ENCODE assay signal across 21 cellular contexts in the genomic region with DNA sequence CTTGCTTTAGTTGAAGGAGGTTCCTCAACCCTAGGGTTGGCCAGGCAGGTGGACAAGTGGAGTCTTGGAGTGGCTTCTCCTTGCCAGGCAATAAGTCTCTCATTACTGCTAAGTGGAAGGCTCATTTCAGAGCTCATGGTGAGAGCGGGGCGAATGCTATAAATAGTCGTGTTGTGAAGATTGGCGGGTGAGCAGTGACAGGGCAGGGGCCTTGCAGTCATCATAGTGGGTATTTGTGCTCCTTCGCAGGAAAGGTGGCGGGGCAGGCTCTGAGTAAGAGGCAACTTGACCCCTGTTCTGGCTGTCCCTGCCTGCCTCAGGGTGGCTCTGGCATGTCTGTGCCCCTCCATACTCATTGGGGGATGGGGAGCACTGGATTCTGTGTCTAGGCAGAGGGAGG. TPM values are rescaled to one million over a fixed set of nuclear protein-coding genes. Genes with fewer than 3 reads are reported as not detected.
DNase-seq lines count a peak whose midpoint lies in the region; ATAC-seq and TF ChIP-seq lines count a peak whose summit lies in the region.
"Had no signal": no experiment of that assay in that cellular context is flagged by ENCODE, and none has a peak within 500 bp of the region (broad histone marks: within the 10 kb centered on the region; RNA-seq: fewer than 3 reads in every experiment).

No MANE protein-coding gene starts in this region.

- no peak overlapping the region for H3K4me2 ChIP-seq in neural cell (ENCODE audit: low read length)

- no peak for TF ChIP-seq EP300 in neural cell (conservative IDR thresholded peaks at IDR 0.05; ENCODE audit: poor library complexity, severe bottlenecking)

- no peak overlapping the region for H3K27ac ChIP-seq in CD4-positive, CD25-positive, alpha-beta regulatory T cell (ENCODE audit: insufficient read depth, low read length, poor library complexity, severe bottlenecking)
- H3K27ac ChIP-seq in neural cell (ENCODE audit: low read length): peak overlapping the region; percentile 56

- no peaks in the 10 kb centered on the region for H3K9me3 Mint-ChIP-seq in T-helper 2 cell treated with Interferon-gamma antibody and Interleukin-4, amounts not matched to agents 5 μg/mL and 100 μg/mL, for 36 hours
- H3K9me3 Mint-ChIP-seq in CD4-positive, CD25-positive, alpha-beta regulatory T cell: peaks cover 0 to 2% (median 0%) of the 10 kb centered on the region in 7 donors
- no peaks in the 10 kb centered on the region for H3K9me3 Mint-ChIP-seq in Caco-2 (ENCODE audit: unreplicated experiment)
- H3K9me3 Mint-ChIP-seq: CD4-positive, alpha-beta T cell had no signal

- H3F3A ChIP-seq in neural cell (ENCODE audit: insufficient read depth, low read length, poor library complexity, severe bottlenecking): no peaks in the 10 kb centered on the region

- BruUV-seq in Caco-2 (replicated peaks; lab: Mats Ljungman, UMichigan): no TSS peak

- no peak overlapping the region for H3K9ac ChIP-seq in neural cell (ENCODE audit: low read length)

- H3K9me3 ChIP-seq in CD4-positive, CD25-positive, alpha-beta regulatory T cell (ENCODE audit: control insufficient read depth in 2 of 2, low read length in 2 of 2): no peaks in the 10 kb centered on the region
- H3K9me3 ChIP-seq in T-helper 17 cell (ENCODE audit: control insufficient read depth, low read length, poor library complexity, severe bottlenecking) (no peaks in the 10 kb centered on the region), neural cell (ENCODE audit: low read length) (no peaks in the 10 kb centered on the region), Caco-2 (no peaks in the 10 kb centered on the region)

- intact Hi-C loops in Caco-2 (cut with micrococcal nuclease; ENCODE audit: unreplicated experiment): no loop called here

- no peak overlapping the region for H3K4me3 ChIP-seq in CD4-positive, CD25-positive, alpha-beta regulatory T cell (ENCODE audit: low read depth, low read length)
- H3K4me3 ChIP-seq in neural cell (ENCODE audit: low read length) (peak overlapping the region; percentile 21), Caco-2 (ENCODE audit: low read depth, low read length) (no peak overlapping the region)
- H3K4me3 ChIP-seq: K562 had no signal

- TF ChIP-seq CTCF in neural cell (IDR thresholded peaks at IDR 0.05; ENCODE audit: poor library complexity, severe bottlenecking) (no peak), omental fat pad (IDR thresholded peaks at IDR 0.05) (no peak), Caco-2 (IDR thresholded peaks at IDR 0.05; ENCODE audit: insufficient read depth in 1 of 2, low read depth in 1 of 2, low read length in 1 of 2, severe bottlenecking in 1 of 2, unreplicated experiment in 1 of 2) (no peak)

- no peaks in the 10 kb centered on the region for H4K20me1 ChIP-seq in neural cell (ENCODE audit: insufficient read depth)

- H3K36me3 Mint-ChIP-seq in T-helper 2 cell treated with Interferon-gamma antibody and Interleukin-4, amounts not matched to agents 5 μg/mL and 100 μg/mL, for 36 hours (ENCODE audit: low read depth): peaks cover 18% of the 10 kb centered on the region
- H3K36me3 Mint-ChIP-seq in CD4-positive, CD25-positive, alpha-beta regulatory T cell: peaks cover 28% of the 10 kb centered on the region
- H3K36me3 Mint-ChIP-seq in T-helper 17 cell (ENCODE audit: low read depth): peaks cover 3% of the 10 kb centered on the region
- H3K36me3 Mint-ChIP-seq in Caco-2 (ENCODE audit: insufficient read depth, unreplicated experiment): no peaks in the 10 kb centered on the region

- POLR2A ChIA-PET in Caco-2 (lab: Charles Lee): no interaction called here

- H3K9me2 ChIP-seq in neural cell (ENCODE audit: insufficient read depth, low read length): no peaks in the 10 kb centered on the region

- H3K4me1 ChIP-seq in CD4-positive, CD25-positive, alpha-beta regulatory T cell (ENCODE audit: control insufficient read depth, insufficient read depth, low read length, poor library complexity, severe bottlenecking): no peaks in the 10 kb centered on the region
- H3K4me1 ChIP-seq in Caco-2: no peaks in the 10 kb centered on the region

- peak overlapping the region; percentile 22 for H3K27ac Mint-ChIP-seq in T-helper 2 cell treated with Interferon-gamma antibody and Interleukin-4, amounts not matched to agents 5 μg/mL and 100 μg/mL, for 36 hours
- H3K27ac Mint-ChIP-seq in CD4-positive, CD25-positive, alpha-beta regulatory T cell: peak overlapping the region in 2 of 3 donors; percentile 47 to 82
- H3K27ac Mint-ChIP-seq in T-helper 17 cell (peak overlapping the region; percentile 75), Caco-2 (ENCODE audit: unreplicated experiment) (no peak overlapping the region)
- H3K27ac Mint-ChIP-seq: B cell had no signal

- no peak for ATAC-seq in CD4-positive, CD25-positive, alpha-beta regulatory T cell (ENCODE audit: low read depth in 2 of 2)
- ATAC-seq in T-helper 17 cell: no peak
- ATAC-seq in omental fat pad (ENCODE audit: low FRiP score): no peak
- ATAC-seq: K562, PC-3 had no signal

- peaks cover 73% of the 10 kb centered on the region for H3K36me3 ChIP-seq in CD4-positive, CD25-positive, alpha-beta regulatory T cell (ENCODE audit: control insufficient read depth, insufficient read depth, low read length)
- H3K36me3 ChIP-seq in neural cell (ENCODE audit: insufficient read depth, low read length) (no peaks in the 10 kb centered on the region), Caco-2 (ENCODE audit: control insufficient read depth, insufficient read depth, low read length) (no peaks in the 10 kb centered on the region)

- H3K4me3 Mint-ChIP-seq in T-helper 2 cell treated with Interferon-gamma antibody and Interleukin-4, amounts not matched to agents 5 μg/mL and 100 μg/mL, for 36 hours: no peak overlapping the region
- no peak overlapping the region for H3K4me3 Mint-ChIP-seq in CD4-positive, CD25-positive, alpha-beta regulatory T cell
- H3K4me3 Mint-ChIP-seq in T-helper 17 cell (peak overlapping the region; percentile 28), Caco-2 (ENCODE audit: unreplicated experiment) (no peak overlapping the region)
- H3K4me3 Mint-ChIP-seq: B cell; CD4-positive, alpha-beta T cell had no signal

- H3K27me3 ChIP-seq in CD4-positive, CD25-positive, alpha-beta regulatory T cell (ENCODE audit: control insufficient read depth, insufficient read depth, low read length): no peaks in the 10 kb centered on the region
- no peaks in the 10 kb centered on the region for H3K27me3 ChIP-seq in neural cell (ENCODE audit: insufficient read depth, low read depth, low read length)
- no peaks in the 10 kb centered on the region for H3K27me3 ChIP-seq in Caco-2 (replicated peaks; ENCODE audit: control insufficient read depth, insufficient read depth, low read length)

- H3K79me2 ChIP-seq in neural cell (replicated peaks; ENCODE audit: insufficient read depth, low read length): no peaks in the 10 kb centered on the region

- DNase-seq in T-helper 2 cell treated with Interferon-gamma antibody and Interleukin-4, amounts not matched to agents 5 μg/mL and 100 μg/mL, for 36 hours (ENCODE audit: low spot score): no peak
- DNase-seq in T-helper 2 cell: no peak
- DNase-seq in CD4-positive, CD25-positive, alpha-beta regulatory T cell: no peak
- DNase-seq in T-helper 17 cell: no peak
- no peak for DNase-seq in NCI-H748 (lab: John Stamatoyannopoulos, UW; ENCODE audit: unreplicated experiment)
- DNase-seq in omental fat pad (ENCODE audit: low spot score): no peak
- DNase-seq in Caco-2: no peak
- DNase-seq: CD4-positive, alpha-beta T cell; DMS79 treated with DMSO at 0.1 percent for 48 hours; NCI-H1092 treated with DMSO at 0.1 percent for 48 hours; NCI-H1694; NCI-H2081 treated with DMSO at 0.1 percent for 48 hours; NCI-H226; NCI-H524; PC-3; RPMI8226 had no signal

- TF ChIP-seq RAD21 in neural cell (conservative IDR thresholded peaks at IDR 0.05): no peak

- H2AFZ ChIP-seq in neural cell (ENCODE audit: low read depth, low read length): no peak overlapping the region

- CTCF ChIA-PET in Caco-2 (lab: Charles Lee): interaction anchor here (0.6 kb wide), 1 partner anchor 79 kb away, joined by 3 read pairs; no protein-coding TSS in a partner anchor

- H3K4me1 Mint-ChIP-seq in T-helper 2 cell treated with Interferon-gamma antibody and Interleukin-4, amounts not matched to agents 5 μg/mL and 100 μg/mL, for 36 hours (ENCODE audit: low read depth): peaks cover 11% of the 10 kb centered on the region
- H3K4me1 Mint-ChIP-seq in CD4-positive, CD25-positive, alpha-beta regulatory T cell: peaks cover 0 to 41% (median 12%) of the 10 kb centered on the region in 4 donors
- peaks cover 33% of the 10 kb centered on the region for H3K4me1 Mint-ChIP-seq in T-helper 17 cell
- H3K4me1 Mint-ChIP-seq in Caco-2 (ENCODE audit: low read depth, unreplicated experiment): no peaks in the 10 kb centered on the region
- H3K4me1 Mint-ChIP-seq: B cell had no signal

- H3K27me3 Mint-ChIP-seq in T-helper 2 cell treated with Interferon-gamma antibody and Interleukin-4, amounts not matched to agents 5 μg/mL and 100 μg/mL, for 36 hours (ENCODE audit: low read depth): no peaks in the 10 kb centered on the region
- H3K27me3 Mint-ChIP-seq in CD4-positive, CD25-positive, alpha-beta regulatory T cell: no peaks in the 10 kb centered on the region
- H3K27me3 Mint-ChIP-seq in T-helper 17 cell (no peaks in the 10 kb centered on the region), Caco-2 (ENCODE audit: insufficient read depth, unreplicated experiment) (no peaks in the 10 kb centered on the region)
- H3K27me3 Mint-ChIP-seq: B cell; CD4-positive, alpha-beta T cell had no signal

RNA-seq across cellular contexts. Expression of gene GRM2, which starts 8.7 kb away (rescaled TPM):
- total RNA-seq in CD4-positive, CD25-positive, alpha-beta regulatory T cell: 3.0 TPM
- polyA plus RNA-seq in CD4-positive, CD25-positive, alpha-beta regulatory T cell: under 1 TPM in 1 of 4 donors, not detected in 3; 0.29 TPM
- total RNA-seq in T-helper 17 cell: 1 to 10 TPM; 2.2 to 2.9 TPM
- 9.1 and 11.6 TPM in 2 replicates for polyA plus RNA-seq in neural cell
- 7.5 and 9.0 TPM in 2 replicates for polyA minus RNA-seq in neural cell
- total RNA-seq in omental fat pad: under 1 TPM in 3 of 4 donors, not detected in 1; 0.06 to 0.48 (median 0.19) TPM
- 0.14 TPM in 2 replicates for total RNA-seq in Caco-2 (2022)
- total RNA-seq: A172, H4, K562 had no signal
- polyA plus RNA-seq: K562 had no signal

RNA-seq across cellular contexts. Expression of gene TEX264, which starts 27.2 kb away (rescaled TPM):
- total RNA-seq in CD4-positive, CD25-positive, alpha-beta regulatory T cell: 47.0 TPM
- 100 to 1,000 TPM; 133 to 165 (median 139) TPM for polyA plus RNA-seq in CD4-positive, CD25-positive, alpha-beta regulatory T cell
- total RNA-seq in T-helper 17 cell: 10 to 100 TPM; 35.5 to 36.5 TPM
- 33.0 and 35.4 TPM in 2 replicates for polyA plus RNA-seq in neural cell
- 16.0 and 18.5 TPM in 2 replicates for polyA minus RNA-seq in neural cell
- 10 to 100 TPM; 40.2 to 82.1 (median 62.9) TPM for total RNA-seq in omental fat pad
- total RNA-seq in Caco-2 (2022): 32.4 and 37.9 TPM in 2 replicates
